12 cellular contexts compared by ENCODE assay signal in the genomic region with DNA sequence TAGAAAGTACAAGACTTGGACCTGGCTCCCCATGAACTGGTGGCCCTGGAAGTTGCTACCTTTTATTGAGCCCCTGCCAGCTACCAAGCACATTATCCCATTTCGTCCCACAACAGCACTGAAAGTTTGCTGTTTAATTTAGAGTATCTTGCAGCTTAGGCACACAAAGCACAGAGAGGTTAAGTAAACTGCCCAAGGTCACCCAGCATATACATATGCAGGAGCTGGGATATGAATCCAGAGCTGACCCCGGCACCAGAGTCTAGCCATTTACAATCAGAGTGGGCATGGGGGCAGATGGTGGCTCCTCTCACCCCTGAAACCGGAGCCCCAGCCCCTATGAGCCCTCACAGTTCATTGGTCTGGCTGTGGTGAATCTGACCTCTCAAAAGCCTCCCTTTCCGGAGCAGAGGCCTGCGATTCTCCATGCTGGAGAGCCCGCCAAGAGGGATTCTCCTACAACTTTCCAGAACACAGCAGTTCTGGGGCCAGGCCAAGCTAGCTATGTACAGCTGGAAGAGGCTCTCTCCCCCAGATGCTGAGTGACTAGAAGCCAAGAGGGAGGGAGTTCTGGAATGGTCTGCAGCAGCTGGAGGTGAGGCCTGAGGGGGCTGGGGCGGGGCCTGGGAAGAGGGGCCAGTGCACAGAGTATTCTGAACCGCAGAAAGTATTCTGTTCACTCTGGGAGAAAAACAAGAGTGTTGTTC. TPM values are rescaled to one million over a fixed set of nuclear protein-coding genes. Genes with fewer than 3 reads are reported as not detected.
A peak's percentile ranks its signal among the peaks of the same experiment; 100 is the strongest.
DNase-seq lines count a peak whose midpoint lies in the region; ATAC-seq, FAIRE-seq and TF ChIP-seq lines count a peak whose summit lies in the region.
"Had no signal": no experiment of that assay in that cellular context is flagged by ENCODE, and none has a peak within 500 bp of the region (broad histone marks: within the 10 kb centered on the region; RNA-seq: fewer than 3 reads in every experiment).

No MANE protein-coding gene starts in this region.

- H4K20me1 ChIP-seq in K562 (replicated peaks; ENCODE audit: control insufficient read depth, insufficient read depth, low read length): no peaks in the 10 kb centered on the region

- ATAC-seq in K562 (no peak), heart left ventricle (peak; percentile 16 to 59 (median 36))
- ATAC-seq: natural killer cell treated with Interleukin-12 subunit alpha and Interleukin-12 subunit beta and Interleukin-15 and Interleukin-18, amount 100 ng/mL, for 72 hours had no signal

- no peak overlapping the region for H3K4me2 ChIP-seq in K562 (ENCODE audit: insufficient read depth, low read length)

- TF ChIP-seq CTCF in K562 (IDR thresholded peaks at IDR 0.05 in 2 of 3, conservative IDR thresholded peaks at IDR 0.05 in 1 of 3; ENCODE audit: insufficient read depth in 2 of 3, low read depth in 1 of 3, low read length in 3 of 3) (no peak), heart left ventricle (IDR thresholded peaks at IDR 0.05) (no peak)

- no peak overlapping the region for H3K27ac ChIP-seq in K562 (ENCODE audit: extremely low read depth, low read depth, low read length)
- H3K27ac ChIP-seq in heart left ventricle: peak overlapping the region; percentile 11 to 98 (median 85)
- H3K27ac ChIP-seq: BLaER1 treated with 17β-estradiol and CSF1 and Interleukin-3, amounts not matched to agents 10 nM and 100 nM had no signal

- no TSS peak for BruUV-seq in K562 (replicated peaks; lab: Mats Ljungman, UMichigan)

- no peaks in the 10 kb centered on the region for H3K9me1 ChIP-seq in K562 (ENCODE audit: control insufficient read depth, insufficient read depth, low read length)

- no peaks in the 10 kb centered on the region for H3K9me3 ChIP-seq in K562 (replicated peaks; ENCODE audit: control insufficient read depth, insufficient read depth, low read depth, low read length)
- no peaks in the 10 kb centered on the region for H3K9me3 ChIP-seq in heart left ventricle
- H3K9me3 ChIP-seq: BLaER1 treated with 17β-estradiol and CSF1 and Interleukin-3, amounts not matched to agents 10 nM and 100 nM had no signal

- POLR2A ChIA-PET in K562 (lab: Yijun Ruan, JAX): interaction anchor here (0.6 to 0.9 kb wide), 2 partner anchors 82 to 85 kb away, joined by 3 to 4 read pairs; no protein-coding TSS in a partner anchor

- CTCF ChIA-PET in K562 (lab: Yijun Ruan, JAX; ENCODE audit: low intra/inter-chr PET ratio): no interaction called here

- peak; percentile 57 for DNase-seq in AG08396 (ENCODE audit: low spot score)
- no peak for DNase-seq in K562 (ENCODE audit: extremely low read depth in 1 of 4, low spot score in 3 of 4)
- peak; percentile 86 to 92 (median 88) for DNase-seq in heart left ventricle
- peak; percentile 84 for DNase-seq in pons (ENCODE audit: low spot score)
- no peak for DNase-seq in NCI-H510A (lab: John Stamatoyannopoulos, UW)
- no peak for DNase-seq in SIG-M5 treated with dmso at 0.1 percent for 504 hours (lab: John Stamatoyannopoulos, UW; ENCODE audit: unreplicated experiment)
- DNase-seq in cerebellar nuclear complex (lab: John Stamatoyannopoulos, UW): no peak
- DNase-seq in NCI-H2029 treated with DMSO at 0.1 percent for 48 hours (lab: John Stamatoyannopoulos, UW): no peak
- DNase-seq: NCI-H187 treated with DMSO at 0.1 percent for 48 hours had no signal

- intact Hi-C loops in K562 (cut with micrococcal nuclease): no loop called here
- intact Hi-C loops in heart left ventricle (cut with DNase I): loop anchor here in 1 of 10 donors (10.0 kb wide), 1 partner anchor 94 kb away; the partner anchor contains the start of gene RAI1

- no peak overlapping the region for H3K4me3 ChIP-seq in K562
- no peak overlapping the region for H3K4me3 ChIP-seq in heart left ventricle
- H3K4me3 ChIP-seq: BLaER1 treated with 17β-estradiol and CSF1 and Interleukin-3, amounts not matched to agents 10 nM and 100 nM had no signal

- FAIRE-seq in K562 (lab: Jason Lieb, UNC): peak; percentile 55
- FAIRE-seq: GM12892 had no signal

- TF ChIP-seq POLR2A in K562 (conservative IDR thresholded peaks at IDR 0.05): no peak
- TF ChIP-seq POLR2A in heart left ventricle (IDR thresholded peaks at IDR 0.05): no peak

- WGBS in K562 (ENCODE audit: insufficient coverage, low coverage, missing lambda C conversion rate): 81% methylated on average over 6 of the region's 8 CpGs
- 44 to 50% (median 47%) methylated on average over 4 to 8 of the region's 8 CpGs for WGBS in heart left ventricle, 4 donors

- TF ChIP-seq EP300 in K562 (IDR thresholded peaks at IDR 0.05; ENCODE audit: low read length): no peak

- no peak overlapping the region for H2AFZ ChIP-seq in K562 (ENCODE audit: low read depth, low read length)

- H3K4me1 ChIP-seq in K562 (replicated peaks in 1 of 2; ENCODE audit: control insufficient read depth in 2 of 2, insufficient read depth in 2 of 2, low read length in 2 of 2): peaks cover 9 to 47% of the 10 kb centered on the region in 2 experiments; a peak in 4 of 5 replicates
- H3K4me1 ChIP-seq in heart left ventricle: peaks cover 0 to 74% (median 53%) of the 10 kb centered on the region in 12 donors

- H3K27me3 ChIP-seq in K562 (ENCODE audit: control insufficient read depth in 2 of 2, insufficient read depth in 2 of 2, low read length in 2 of 2): no peaks in the 10 kb centered on the region
- peaks cover 0 to 13% (median 0%) of the 10 kb centered on the region in 9 donors for H3K27me3 ChIP-seq in heart left ventricle

- H3K36me3 ChIP-seq in K562 (ENCODE audit: control insufficient read depth, insufficient read depth, low read length) (no peaks in the 10 kb centered on the region), heart left ventricle (peaks cover 0 to 3% (median 0%) of the 10 kb centered on the region in 9 donors)

- peaks cover 4% of the 10 kb centered on the region; the same call in 1 of the 3 replicates for H3K79me2 ChIP-seq in K562 (ENCODE audit: control insufficient read depth, insufficient read depth, low read length)

- in situ Hi-C loops in K562 (cut with MboI): no loop called here

- H3K9ac ChIP-seq in K562 (ENCODE audit: insufficient read depth in 1 of 2, low read depth in 2 of 2, low read length in 2 of 2): no peak overlapping the region
- H3K9ac ChIP-seq: BLaER1 treated with 17β-estradiol and CSF1 and Interleukin-3, amounts not matched to agents 10 nM and 100 nM had no signal

- TF ChIP-seq RAD21 in K562 (CRISPR knock-in tag; conservative IDR thresholded peaks at IDR 0.05 in 1 of 2, IDR thresholded peaks at IDR 0.05 in 1 of 2): no peak

TF ChIP-seq in K562, 482 proteins besides CTCF, POLR2A, EP300 and RAD21 (continues in another document):
- no peak for TF ChIP-seq KAT7 (CRISPR knock-in tag; IDR thresholded peaks at IDR 0.05; ENCODE audit: borderline replicate concordance)
- TF ChIP-seq RBM25 (IDR thresholded peaks at IDR 0.05; ENCODE audit: low read depth, low read length, severe bottlenecking): peak; percentile 43
- TF ChIP-seq COPS2 (conservative IDR thresholded peaks at IDR 0.05): no peak
- TF ChIP-seq GATAD2A (IDR thresholded peaks at IDR 0.05): no peak
- TF ChIP-seq, protein P1, sequence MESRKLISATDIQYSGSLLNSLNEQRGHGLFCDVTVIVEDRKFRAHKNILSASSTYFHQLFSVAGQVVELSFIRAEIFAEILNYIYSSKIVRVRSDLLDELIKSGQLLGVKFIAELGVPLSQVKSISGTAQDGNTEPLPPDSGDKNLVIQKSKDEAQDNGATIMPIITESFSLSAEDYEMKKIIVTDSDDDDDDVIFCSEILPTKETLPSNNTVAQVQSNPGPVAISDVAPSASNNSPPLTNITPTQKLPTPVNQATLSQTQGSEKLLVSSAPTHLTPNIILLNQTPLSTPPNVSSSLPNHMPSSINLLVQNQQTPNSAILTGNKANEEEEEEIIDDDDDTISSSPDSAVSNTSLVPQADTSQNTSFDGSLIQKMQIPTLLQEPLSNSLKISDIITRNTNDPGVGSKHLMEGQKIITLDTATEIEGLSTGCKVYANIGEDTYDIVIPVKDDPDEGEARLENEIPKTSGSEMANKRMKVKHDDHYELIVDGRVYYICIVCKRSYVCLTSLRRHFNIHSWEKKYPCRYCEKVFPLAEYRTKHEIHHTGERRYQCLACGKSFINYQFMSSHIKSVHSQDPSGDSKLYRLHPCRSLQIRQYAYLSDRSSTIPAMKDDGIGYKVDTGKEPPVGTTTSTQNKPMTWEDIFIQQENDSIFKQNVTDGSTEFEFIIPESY (CRISPR knock-in tag; IDR thresholded peaks at IDR 0.05): no peak
- TF ChIP-seq BCOR (IDR thresholded peaks at IDR 0.05): peak; percentile 47; the same call in 1 of the 2 replicates
- TF ChIP-seq ESRRB (CRISPR knock-in tag; IDR thresholded peaks at IDR 0.05; ENCODE audit: borderline replicate concordance): no peak
- no peak for TF ChIP-seq GTF2F1 (IDR thresholded peaks at IDR 0.05; ENCODE audit: low read depth, low read length)
- TF ChIP-seq RBM15 (IDR thresholded peaks at IDR 0.05; ENCODE audit: insufficient read depth, low read length): no peak
- TF ChIP-seq GABPB1 (CRISPR knock-in tag; IDR thresholded peaks at IDR 0.05): no peak
- TF ChIP-seq, protein P2, sequence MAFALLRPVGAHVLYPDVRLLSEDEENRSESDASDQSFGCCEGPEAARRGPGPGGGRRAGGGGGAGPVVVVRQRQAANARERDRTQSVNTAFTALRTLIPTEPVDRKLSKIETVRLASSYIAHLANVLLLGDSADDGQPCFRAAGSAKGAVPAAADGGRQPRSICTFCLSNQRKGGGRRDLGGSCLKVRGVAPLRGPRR (CRISPR knock-in tag; IDR thresholded peaks at IDR 0.05): no peak
- TF ChIP-seq KDM5B (IDR thresholded peaks at IDR 0.05; ENCODE audit: insufficient replicate concordance, low read depth, low read length): no peak

RNA-seq across cellular contexts. Expression of gene SREBF1, which starts 58.3 kb away (rescaled TPM):
- 392 and 1,233 TPM in 2 replicates for total RNA-seq in K562 (2011; cell fraction: chromatin; rRNA removed; ENCODE audit: low replicate concordance)
- total RNA-seq in K562 (2011; cell fraction: nucleolus; rRNA removed): 729 and 820 TPM in 2 replicates
- total RNA-seq in K562 (2011; cell fraction: nucleoplasm; rRNA removed): 484 and 520 TPM in 2 replicates
- total RNA-seq in K562 (2014; rRNA removed) (69.4 and 80.7 TPM in 2 replicates), K562 (2014; rRNA removed; fragmentation: Illumina TruSeq; extraction: Trizol) (28.6 and 31.2 TPM in 2 replicates), K562 (2015; rRNA removed; fragmentation: Illumina TruSeq; extraction: Trizol) (69.5 and 69.7 TPM in 2 replicates), K562 (2021) (134 and 169 TPM in 2 replicates), heart left ventricle (10 to 100 TPM; 12.8 to 55.2 (median 17.8) TPM)
- polyA plus RNA-seq in K562 (2011; rRNA removed) (35.6 and 140 TPM in 2 replicates), K562 (2014; fragmentation: Illumina TruSeq; extraction: Trizol) (98.4 and 117 TPM in 2 replicates), K562 (2014; fragmentation: Nextera tagmentation; extraction: Ambion mirVana) (1 to 10 TPM; 1.6 to 1.7 TPM), K562 (2014; rRNA removed) (90.3 and 91.1 TPM in 2 replicates), heart left ventricle (10 to 100 TPM; 22.1 to 41.0 TPM)
- 54.3 and 84.0 TPM in 2 replicates for polyA plus RNA-seq in K562 (2011; cell fraction: cytosol; rRNA removed)
- polyA plus RNA-seq in K562 (2011; cell fraction: nucleus; rRNA removed): 590 and 682 TPM in 2 replicates
- 162 and 169 TPM in 2 replicates for polyA plus RNA-seq in K562 (2012)
- polyA minus RNA-seq in K562 (2011; rRNA and poly(A)+ RNA removed): 33.6 and 42.1 TPM in 2 replicates
- polyA minus RNA-seq in K562 (2011; cell fraction: cytosol; rRNA and poly(A)+ RNA removed): 133 and 177 TPM in 2 replicates
- 150 and 229 TPM in 2 replicates for polyA minus RNA-seq in K562 (2011; cell fraction: nucleus; rRNA and poly(A)+ RNA removed)

Comparison
In these comparisons a context has a peak if more than half of its experiments do, and no peak if none do; other contexts are left out.
1. DNase-seq: peak in AG08396 (single experiment), heart left ventricle (5 of 5) and pons (single experiment); none in K562 (0 of 4), NCI-H510A (single experiment), SIG-M5 treated with dmso at 0.1 percent for 504 hours (single experiment), cerebellar nuclear complex (0 of 2) and NCI-H2029 treated with DMSO at 0.1 percent for 48 hours (single experiment).